In the genomic region with DNA sequence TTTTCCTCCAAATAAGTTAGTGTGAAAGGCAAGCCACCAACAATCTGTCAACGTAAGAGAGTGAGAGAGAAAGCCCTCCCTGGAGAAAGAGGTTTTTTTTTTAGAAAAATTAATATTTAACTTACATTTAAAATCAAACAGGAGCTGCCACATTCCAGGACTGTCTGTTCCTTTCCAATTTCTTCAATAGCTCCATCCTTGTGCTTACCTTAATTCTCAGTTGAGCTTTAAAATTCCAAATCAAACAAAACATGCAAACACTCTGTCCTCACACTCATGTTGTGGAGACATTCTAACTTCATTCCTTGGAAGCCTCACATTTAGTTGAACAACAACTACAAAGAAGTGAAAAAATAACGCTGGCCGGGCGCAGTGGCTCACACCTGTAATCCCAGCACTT, we compare ENCODE assay signal across 24 cellular contexts. TPM values are rescaled to one million over a fixed set of nuclear protein-coding genes. Genes with fewer than 3 reads are reported as not detected.
A peak's percentile ranks its signal among the peaks of the same experiment; 100 is the strongest.
DNase-seq lines count a peak whose midpoint lies in the region; ATAC-seq and TF ChIP-seq lines count a peak whose summit lies in the region.
"Had no signal": no experiment of that assay in that cellular context is flagged by ENCODE, and none has a peak within 500 bp of the region (broad histone marks: within the 10 kb centered on the region; RNA-seq: fewer than 3 reads in every experiment).

No MANE protein-coding gene starts in this region.

- ATAC-seq in lower lobe of right lung (peak in 1 of 2 donors; percentile 51), upper lobe of right lung (peak; percentile 29), sciatic nerve (no peak), Right ventricle myocardium inferior (no peak)
- ATAC-seq: Panc1 had no signal

- intact Hi-C loops in lower lobe of right lung (cut with DNase I) = no loop called here
- intact Hi-C loops in upper lobe of right lung (cut with DNase I) = no loop called here
- intact Hi-C loops in sciatic nerve (cut with DNase I) = no loop called here
- intact Hi-C loops in Right ventricle myocardium inferior (cut with DNase I) = no loop called here

- H3K4me3 ChIP-seq in lower lobe of right lung (no peak overlapping the region), upper lobe of right lung (no peak overlapping the region)

- H3K27me3 ChIP-seq in lower lobe of right lung (ENCODE audit: low read depth) (peaks cover 11% of the 10 kb centered on the region), upper lobe of right lung (no peaks in the 10 kb centered on the region)

- H3K4me1 ChIP-seq in lower lobe of right lung = peaks cover 12% of the 10 kb centered on the region
- H3K4me1 ChIP-seq in upper lobe of right lung = peaks cover 8% of the 10 kb centered on the region
- H3K4me1 ChIP-seq: BE2C had no signal

- H3K36me3 ChIP-seq in lower lobe of right lung = no peaks in the 10 kb centered on the region
- no peaks in the 10 kb centered on the region for H3K36me3 ChIP-seq in upper lobe of right lung
- H3K36me3 ChIP-seq: BE2C had no signal

- H3K9me3 ChIP-seq in lower lobe of right lung (no peaks in the 10 kb centered on the region), upper lobe of right lung (no peaks in the 10 kb centered on the region)
- H3K9me3 ChIP-seq: BE2C had no signal

- TF ChIP-seq CTCF in VCaP (conservative IDR thresholded peaks at IDR 0.05) (no peak), lower lobe of right lung (IDR thresholded peaks at IDR 0.05) (no peak), upper lobe of right lung (IDR thresholded peaks at IDR 0.05) (no peak)

- DNase-seq in Caki2 (ENCODE audit: low read depth) (peak; percentile 54), lower lobe of right lung (no peak), upper lobe of right lung (no peak), sciatic nerve (ENCODE audit: low spot score) (no peak), Ammon's horn (ENCODE audit: low spot score) (no peak), Right ventricle myocardium inferior (ENCODE audit: missing footprints) (no peak)
- DNase-seq: BE2C; CD8-positive, alpha-beta memory T cell; DMS53; HCEC 1CT; IMR-90; KG1; NCI-H1048; NCI-H1417; NCI-H1694 treated with DMSO at 0.1 percent for 48 hours; NCI-H2081 treated with DMSO at 0.1 percent for 48 hours; NCI-H2171; NCI-H226; NCI-H510A; NCI-H69; SHP77 treated with DMSO at 0.1 percent for 48 hours had no signal

- H3K27ac ChIP-seq in VCaP (peak overlapping the region; percentile 82), lower lobe of right lung (peak overlapping the region; percentile 31), upper lobe of right lung (peak overlapping the region; percentile 55)
- H3K27ac ChIP-seq: RWPE1 had no signal

- in situ Hi-C loops in Caki2 (cut with HindIII; ENCODE audit: low pct_unique_long_range_greater_than_20kb, low sequenced_read_pairs) = loop anchor here (10.0 kb wide), 1 partner anchor 161 kb away; no protein-coding TSS in a partner anchor

RNA-seq across cellular contexts. Expression of gene P3H2, which starts 5.0 kb away (rescaled TPM):
- 152 and 185 TPM in 2 replicates for total RNA-seq in Caki2 (2014; rRNA removed; shearing (Covaris generic); ENCODE audit: low replicate concordance)
- total RNA-seq in lower lobe of right lung = 61.9 TPM
- 79.0 TPM for total RNA-seq in upper lobe of right lung
- total RNA-seq in sciatic nerve = 18.9 TPM
- 1.3 TPM for total RNA-seq in Right ventricle myocardium inferior
- total RNA-seq: CD8-positive, alpha-beta memory T cell had no signal

Comparison
In these comparisons a context has a peak if more than half of its experiments do, and no peak if none do; other contexts are left out.
1. H3K27ac ChIP-seq: peak in every context shown above with its lines; median percentile 82 in VCaP; 55 in upper lobe of right lung; 31 in lower lobe of right lung.